ENCODE assay signal across 1 cellular context in the genomic region with DNA sequence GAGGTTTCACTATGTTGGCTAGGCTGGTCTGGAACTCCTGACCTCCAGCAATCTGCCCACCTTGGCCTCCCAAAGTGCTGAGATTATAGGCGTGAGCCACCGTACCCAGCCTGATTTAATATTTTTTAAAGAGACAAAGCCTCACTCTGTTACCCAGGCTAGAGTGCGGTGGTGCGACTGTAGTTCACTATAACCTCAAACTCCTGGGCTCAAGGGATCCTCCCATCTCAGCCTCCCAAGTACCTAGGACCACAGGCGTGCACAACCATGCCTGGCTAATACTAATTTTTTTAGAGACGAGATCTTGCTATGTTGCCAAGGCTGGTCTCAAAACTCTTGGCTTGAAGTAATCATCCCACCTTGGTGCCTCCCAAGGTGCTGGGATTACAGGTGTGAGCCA.
TF ChIP-seq lines count a peak whose summit lies in the region.

No MANE protein-coding gene starts in this region.

TF ChIP-seq in HCT116, 20 proteins besides CTCF, POLR2A, EP300 and RAD21:
- TF ChIP-seq, protein P1, sequence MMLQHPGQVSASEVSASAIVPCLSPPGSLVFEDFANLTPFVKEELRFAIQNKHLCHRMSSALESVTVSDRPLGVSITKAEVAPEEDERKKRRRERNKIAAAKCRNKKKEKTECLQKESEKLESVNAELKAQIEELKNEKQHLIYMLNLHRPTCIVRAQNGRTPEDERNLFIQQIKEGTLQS (IDR thresholded peaks at IDR 0.05), result no peak
- no peak for TF ChIP-seq ELF1 (IDR thresholded peaks at IDR 0.05; ENCODE audit: borderline replicate concordance, low read depth)
- TF ChIP-seq FOSL1 (IDR thresholded peaks at IDR 0.05; ENCODE audit: low read depth), result no peak
